ENCODE assay signal across 10 cellular contexts in the genomic region with DNA sequence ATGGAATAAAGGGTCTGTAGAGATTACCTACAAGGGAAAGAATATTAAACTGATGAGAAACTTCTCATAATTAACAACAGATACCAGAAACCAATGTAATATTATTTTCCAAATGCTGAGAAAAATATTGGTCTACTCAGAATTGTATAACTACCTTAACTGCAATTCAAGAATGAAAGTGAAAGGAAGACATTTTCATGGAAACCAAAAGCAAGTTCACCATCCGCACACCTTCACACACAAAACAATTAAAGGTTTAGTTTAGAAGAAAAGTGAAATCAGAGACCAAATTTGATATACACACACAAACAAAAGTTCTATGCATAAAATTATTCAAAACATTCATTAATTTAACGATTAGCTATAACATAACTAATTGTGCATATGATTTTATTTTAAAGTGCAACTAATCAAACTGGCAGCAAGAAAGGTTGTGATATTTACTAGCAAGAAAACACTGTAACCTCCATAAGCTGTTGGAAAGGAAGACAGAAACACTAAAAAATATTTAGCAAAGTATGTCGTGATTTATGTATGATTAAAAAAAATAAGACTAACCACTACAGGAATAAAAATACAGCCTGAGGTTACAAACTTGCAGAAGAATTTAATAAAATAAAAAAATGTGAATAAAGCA.
DNase-seq lines count a peak whose midpoint lies in the region; ATAC-seq lines count a peak whose summit lies in the region.
"Had no signal": no experiment of that assay in that cellular context is flagged by ENCODE, and none has a peak within 500 bp of the region (broad histone marks: within the 10 kb centered on the region; RNA-seq: fewer than 3 reads in every experiment).

No MANE protein-coding gene starts in this region.

- no peaks in the 10 kb centered on the region for H3K36me3 ChIP-seq in CD8-positive, alpha-beta memory T cell (ENCODE audit: insufficient read depth, low read length)
- H3K36me3 ChIP-seq: neural progenitor cell had no signal

- H3K9me3 ChIP-seq in CD8-positive, alpha-beta memory T cell (ENCODE audit: low read length) = no peaks in the 10 kb centered on the region

- peak overlapping the region in 6 of 7 donors; percentile 33 to 67 (median 52) for H3K4me3 Mint-ChIP-seq in CD8-positive, alpha-beta memory T cell
- H3K4me3 Mint-ChIP-seq in activated T-helper 17 cell treated with anti-CD3 and anti-CD28 coated beads, Interleukin-2, amount 50 U/mL, for 72 hours = peak overlapping the region; percentile 40
- H3K4me3 Mint-ChIP-seq: neural progenitor cell had no signal

- H3K4me1 ChIP-seq in CD8-positive, alpha-beta memory T cell (ENCODE audit: insufficient read depth, low read length) = no peaks in the 10 kb centered on the region

- H3K27ac Mint-ChIP-seq in CD8-positive, alpha-beta memory T cell = peak overlapping the region in 4 of 8 donors; percentile 15 to 52 (median 18)
- no peak overlapping the region for H3K27ac Mint-ChIP-seq in activated T-helper 17 cell treated with anti-CD3 and anti-CD28 coated beads, Interleukin-2, amount 50 U/mL, for 72 hours
- H3K27ac Mint-ChIP-seq: neural progenitor cell had no signal

- ATAC-seq in GM18868 (IDR thresholded peaks at IDR 0.05; ENCODE audit: unreplicated experiment) (peak; percentile 69), HG02981 (IDR thresholded peaks at IDR 0.05; ENCODE audit: unreplicated experiment) (peak; percentile 66), HG03571 (IDR thresholded peaks at IDR 0.05; ENCODE audit: unreplicated experiment) (no peak)
- no peak for ATAC-seq in activated T-helper 17 cell treated with anti-CD3 and anti-CD28 coated beads, Interleukin-2, amount 50 U/mL, for 72 hours (replicated peaks)

- no peaks in the 10 kb centered on the region for H3K9me3 Mint-ChIP-seq in CD8-positive, alpha-beta memory T cell
- H3K9me3 Mint-ChIP-seq in activated T-helper 17 cell treated with anti-CD3 and anti-CD28 coated beads, Interleukin-2, amount 50 U/mL, for 72 hours = peaks cover 4% of the 10 kb centered on the region
- H3K9me3 Mint-ChIP-seq: neural progenitor cell had no signal

- POLR2A ChIA-PET in CD8-positive, alpha-beta memory T cell (lab: Charles Lee) = no interaction called here

- H3K36me3 Mint-ChIP-seq in CD8-positive, alpha-beta memory T cell = no peaks in the 10 kb centered on the region
- no peaks in the 10 kb centered on the region for H3K36me3 Mint-ChIP-seq in activated T-helper 17 cell treated with anti-CD3 and anti-CD28 coated beads, Interleukin-2, amount 50 U/mL, for 72 hours (ENCODE audit: low read depth)

- CTCF ChIA-PET in CD8-positive, alpha-beta memory T cell (lab: Charles Lee) = no interaction called here

- no peak overlapping the region for H3K27ac ChIP-seq in CD8-positive, alpha-beta memory T cell (ENCODE audit: low read depth, low read length)

- H3K27me3 Mint-ChIP-seq in CD8-positive, alpha-beta memory T cell = no peaks in the 10 kb centered on the region
- H3K27me3 Mint-ChIP-seq in activated T-helper 17 cell treated with anti-CD3 and anti-CD28 coated beads, Interleukin-2, amount 50 U/mL, for 72 hours = no peaks in the 10 kb centered on the region

- peaks cover 0 to 23% (median 17%) of the 10 kb centered on the region in 3 donors for H3K4me1 Mint-ChIP-seq in CD8-positive, alpha-beta memory T cell
- no peaks in the 10 kb centered on the region for H3K4me1 Mint-ChIP-seq in activated T-helper 17 cell treated with anti-CD3 and anti-CD28 coated beads, Interleukin-2, amount 50 U/mL, for 72 hours

- no peaks in the 10 kb centered on the region for H3K27me3 ChIP-seq in CD8-positive, alpha-beta memory T cell (ENCODE audit: insufficient read depth, low read length, poor library complexity, severe bottlenecking)
- H3K27me3 ChIP-seq: neural progenitor cell had no signal

- DNase-seq in CD8-positive, alpha-beta memory T cell = no peak
- DNase-seq in NCI-H187 treated with DMSO at 0.1 percent for 48 hours (lab: John Stamatoyannopoulos, UW) = no peak
- no peak for DNase-seq in GM19240 (ENCODE audit: insufficient read length, low spot score)
- no peak for DNase-seq in GM19238 (ENCODE audit: insufficient read length, low spot score)
- DNase-seq: stimulated activated CD4-positive, alpha-beta T cell treated with anti-CD3 and anti-CD28 coated beads, Interleukin-2, amount 100 ng/mL, for 48 hours had no signal

- no peak overlapping the region for H3K4me3 ChIP-seq in CD8-positive, alpha-beta memory T cell (ENCODE audit: low read length)
- H3K4me3 ChIP-seq: neural progenitor cell had no signal

Comparison
In these comparisons a context has a peak if more than half of its experiments do, and no peak if none do; other contexts are left out.
1. ATAC-seq: peak in GM18868 (single experiment) and HG02981 (single experiment); none in activated T-helper 17 cell treated with anti-CD3 and anti-CD28 coated beads, Interleukin-2, amount 50 U/mL, for 72 hours (single experiment) and HG03571 (single experiment).